In genomic region chr2:188773075-188773474, GRCh38 we compare ENCODE assay signal across 19 cellular contexts.
DNase-seq lines count a peak whose midpoint lies in the region; ATAC-seq and TF ChIP-seq lines count a peak whose summit lies in the region.
"Had no signal": no experiment of that assay in that cellular context is flagged by ENCODE, and none has a peak within 500 bp of the region (broad histone marks: within the 10 kb centered on the region; RNA-seq: fewer than 3 reads in every experiment).

No MANE protein-coding gene starts in this region.

- no peaks in the 10 kb centered on the region for H3K9me2 ChIP-seq in SK-N-SH

- H3K36me3 ChIP-seq in SK-N-SH (replicated peaks in 1 of 2; ENCODE audit: control insufficient read depth in 1 of 2, insufficient read depth in 2 of 2, low read length in 1 of 2), result no peaks in the 10 kb centered on the region
- H3K36me3 ChIP-seq: BE2C, thyroid gland, WERI-Rb-1 had no signal

- H2AFZ ChIP-seq in SK-N-SH (ENCODE audit: low read depth), result no peak overlapping the region
- H2AFZ ChIP-seq: GM23338 had no signal

- H3K27ac ChIP-seq in RWPE1 (no peak overlapping the region), SK-N-SH (ENCODE audit: low read depth in 2 of 2, low read length in 1 of 2) (no peak overlapping the region)
- H3K27ac ChIP-seq: thyroid gland, WERI-Rb-1 had no signal

- no peaks in the 10 kb centered on the region for H3K79me2 ChIP-seq in SK-N-SH (ENCODE audit: insufficient read depth)

- H3K27me3 ChIP-seq in SK-N-SH (ENCODE audit: insufficient read depth), result no peaks in the 10 kb centered on the region
- H3K27me3 ChIP-seq: BE2C, thyroid gland had no signal

- H3K4me2 ChIP-seq in SK-N-SH, result no peak overlapping the region
- H3K4me2 ChIP-seq: GM23338 had no signal

- H3K9me3 ChIP-seq in SK-N-SH, result 0 out of 2 replicates have a peak, but pooled peaks cover 1% of the 10 kb centered on the region
- H3K9me3 ChIP-seq: BE2C, thyroid gland had no signal

- H3K4me1 ChIP-seq in SK-N-SH (ENCODE audit: control insufficient read depth in 1 of 2, insufficient read depth in 2 of 2, low read depth in 1 of 2, low read length in 1 of 2), result peaks cover 0 to 15% of the 10 kb centered on the region in 2 experiments; a peak in 2 of 4 replicates
- H3K4me1 ChIP-seq: BE2C, thyroid gland had no signal

- no peak for TF ChIP-seq RAD21 in SK-N-SH (IDR thresholded peaks at IDR 0.05; ENCODE audit: low read length)

- DNase-seq in DMS53 treated with DMSO at 0.1 percent for 48 hours (lab: John Stamatoyannopoulos, UW; ENCODE audit: unreplicated experiment) (peak; percentile 90), NCI-H1417 (lab: John Stamatoyannopoulos, UW) (peak in 2 of 3 experiments; percentile 39 to 83), RWPE1 (ENCODE audit: low spot score) (peak; percentile 5), fibroblast of peridontal ligament (ENCODE audit: extremely low read depth) (peak; percentile 76), SK-N-SH (no peak), GF-D8 (lab: John Stamatoyannopoulos, UW) (no peak), left ventricle myocardium superior (no peak), Kasumi-1 (lab: John Stamatoyannopoulos, UW) (no peak)
- DNase-seq: activated gamma-delta T cell, anterior cingulate cortex, BE2C, cortex of kidney, hypothalamus, left cardiac atrium, NCI-H524, thyroid gland, WERI-Rb-1 had no signal

- H4K20me1 ChIP-seq in SK-N-SH (ENCODE audit: insufficient read depth), result no peaks in the 10 kb centered on the region

- intact Hi-C loops in left ventricle myocardium superior (cut with micrococcal nuclease), result no loop called here

- H3K9ac ChIP-seq in SK-N-SH, result no peak overlapping the region

- H3K4me3 ChIP-seq in SK-N-SH (ENCODE audit: low read depth in 2 of 2, low read length in 1 of 2), result no peak overlapping the region
- H3K4me3 ChIP-seq: GM23338, thyroid gland had no signal

- no peak for TF ChIP-seq EP300 in SK-N-SH (IDR thresholded peaks at IDR 0.05; ENCODE audit: borderline replicate concordance in 1 of 2, low read depth in 1 of 2, low read length in 1 of 2)

- POLR2A ChIA-PET in RWPE1 (lab: Yijun Ruan, JAX; ENCODE audit: low non-redundant PET) (no interaction called here), SK-N-SH (lab: Yijun Ruan, JAX) (no interaction called here)

- H3F3A ChIP-seq in SK-N-SH (replicated peaks; ENCODE audit: insufficient read depth), result peaks cover 13% of the 10 kb centered on the region

- CTCF ChIA-PET in RWPE1 (lab: Yijun Ruan, JAX) (no interaction called here), SK-N-SH (lab: Yijun Ruan, JAX) (no interaction called here)

- no peak for ATAC-seq in left ventricle myocardium superior
- ATAC-seq: GM23338, left cardiac atrium, Panc1 had no signal

- TF ChIP-seq CTCF in RWPE1 (conservative IDR thresholded peaks at IDR 0.05; ENCODE audit: low read depth) (no peak), SK-N-SH (IDR thresholded peaks at IDR 0.05) (no peak)

TF ChIP-seq in SK-N-SH, 30 proteins besides CTCF, POLR2A, EP300 and RAD21:
- TF ChIP-seq EZH2phosphoT487 (IDR thresholded peaks at IDR 0.05; ENCODE audit: borderline replicate concordance, low read depth) (no peak), NRF1 (IDR thresholded peaks at IDR 0.05; ENCODE audit: low read depth, low read length) (no peak), FOXJ3 (CRISPR knock-in tag; IDR thresholded peaks at IDR 0.05) (no peak), RXRA (IDR thresholded peaks at IDR 0.05; ENCODE audit: borderline replicate concordance, low read depth) (no peak), IRF3 (IDR thresholded peaks at IDR 0.05; ENCODE audit: low read depth, low read length) (no peak), TCF12 (IDR thresholded peaks at IDR 0.05) (no peak), SMC3 (IDR thresholded peaks at IDR 0.05; ENCODE audit: low read depth, low read length) (no peak), RCOR1 (IDR thresholded peaks at IDR 0.05; ENCODE audit: low read length) (no peak), ELF1 (IDR thresholded peaks at IDR 0.05) (no peak), FOXM1 (IDR thresholded peaks at IDR 0.05; ENCODE audit: low read depth) (no peak), GABPA (IDR thresholded peaks at IDR 0.05; ENCODE audit: low read depth) (no peak), USF1 (IDR thresholded peaks at IDR 0.05; ENCODE audit: borderline replicate concordance, low read depth) (no peak), MAX (IDR thresholded peaks at IDR 0.05; ENCODE audit: low read depth) (no peak), TAF1 (IDR thresholded peaks at IDR 0.05; ENCODE audit: borderline replicate concordance, low read depth, low read length) (no peak), REST (IDR thresholded peaks at IDR 0.05; ENCODE audit: low read depth, low read length) (no peak)

Comparison
In these comparisons a context has a peak if more than half of its experiments do, and no peak if none do; other contexts are left out.
1. DNase-seq: peak in DMS53 treated with DMSO at 0.1 percent for 48 hours (single experiment), NCI-H1417 (2 of 3), RWPE1 (single experiment) and fibroblast of peridontal ligament (single experiment); none in SK-N-SH (single experiment), GF-D8 (single experiment), left ventricle myocardium superior (single experiment) and Kasumi-1 (0 of 2).